ENCODE assay signal across 1 cellular context in genomic region chr7:101717986-101718746, GRCh38.
TF ChIP-seq lines count a peak whose summit lies in the region.

No MANE protein-coding gene starts in this region.

TF ChIP-seq in GM23338, 12 proteins besides CTCF, POLR2A, EP300 and RAD21 (continued from another document):
- no peak for TF ChIP-seq REST (IDR thresholded peaks at IDR 0.05; ENCODE audit: unreplicated experiment)
- no peak for TF ChIP-seq EZH2 (IDR thresholded peaks at IDR 0.05; ENCODE audit: low read depth, unreplicated experiment)
- TF ChIP-seq JUNB (IDR thresholded peaks at IDR 0.05; ENCODE audit: unreplicated experiment) = no peak
- TF ChIP-seq ETS1 (IDR thresholded peaks at IDR 0.05) = no peak
- no peak for TF ChIP-seq NANOG (IDR thresholded peaks at IDR 0.05; ENCODE audit: borderline replicate concordance)
